8 cellular contexts compared by ENCODE assay signal in the genomic region with DNA sequence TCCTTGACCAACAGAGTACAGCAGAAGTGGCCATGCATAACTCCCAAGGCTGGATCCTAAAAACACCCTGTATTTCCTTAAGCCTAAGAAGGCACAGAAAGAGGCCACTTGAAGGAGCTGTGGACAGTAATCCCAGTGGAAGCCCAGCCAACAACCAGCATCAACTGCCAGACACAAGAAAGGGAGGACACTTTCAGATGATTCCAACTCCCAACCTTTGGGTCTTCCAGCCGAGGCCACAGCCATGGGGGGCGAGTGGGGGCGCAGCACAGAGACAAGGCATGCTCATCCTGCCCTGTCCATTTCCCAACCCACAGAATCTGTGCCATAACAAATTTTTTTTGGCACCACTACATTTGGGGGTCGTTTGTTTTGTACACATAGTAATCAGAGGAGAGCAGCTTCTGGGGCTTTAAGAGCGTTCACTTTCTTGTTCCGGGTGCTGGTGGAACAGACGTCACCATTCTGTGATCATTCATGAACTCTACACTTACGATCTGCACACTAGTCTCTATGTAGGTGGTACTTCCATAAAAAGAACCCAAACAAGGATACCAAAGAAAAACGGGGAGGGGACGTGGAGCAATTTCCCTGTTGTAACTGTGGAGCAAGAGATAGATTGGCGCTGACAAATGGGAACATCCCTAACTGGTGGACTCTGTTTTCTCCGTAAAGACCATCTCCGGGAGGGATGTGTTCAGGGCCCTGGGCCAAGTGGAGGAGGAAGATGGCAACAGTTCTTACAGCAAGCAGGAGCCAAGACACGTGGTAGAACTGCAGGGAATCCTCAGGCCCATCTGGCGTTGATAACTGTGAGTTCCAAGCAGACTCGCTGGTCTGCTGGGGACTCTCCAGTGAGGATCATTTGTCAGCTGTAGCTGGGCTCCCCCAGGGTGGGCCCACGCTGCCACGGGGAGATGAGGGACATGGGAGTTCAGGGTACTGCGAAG. TPM values are rescaled to one million over a fixed set of nuclear protein-coding genes. Genes with fewer than 3 reads are reported as not detected.
A peak's percentile ranks its signal among the peaks of the same experiment; 100 is the strongest.
DNase-seq lines count a peak whose midpoint lies in the region; ATAC-seq and TF ChIP-seq lines count a peak whose summit lies in the region.

No MANE protein-coding gene starts in this region.

- no peaks in the 10 kb centered on the region for H3K9me3 ChIP-seq in BE2C

- no peaks in the 10 kb centered on the region for H3K27me3 ChIP-seq in BE2C

- H3K9me3 Mint-ChIP-seq in activated naive CD8-positive, alpha-beta T cell treated with anti-CD3 and anti-CD28 coated beads, Interleukin-2, amount 50 U/mL, for 24 hours: no peaks in the 10 kb centered on the region
- no peaks in the 10 kb centered on the region for H3K9me3 Mint-ChIP-seq in stimulated activated naive CD8-positive, alpha-beta T cell treated with anti-CD3 and anti-CD28 coated beads, Interleukin-15, amount 100 ng/mL, for 72 hours

- no peaks in the 10 kb centered on the region; the same call in none of the 2 replicates for H3K4me1 ChIP-seq in BE2C

- TF ChIP-seq CTCF in BE2C (IDR thresholded peaks at IDR 0.05; ENCODE audit: low read depth, low read length): no peak
- no peak for TF ChIP-seq CTCF in RWPE1 (conservative IDR thresholded peaks at IDR 0.05; ENCODE audit: low read depth)
- no peak for TF ChIP-seq CTCF in fibroblast of villous mesenchyme (IDR thresholded peaks at IDR 0.05; ENCODE audit: insufficient read depth, low read depth, low read length)

- H3K36me3 Mint-ChIP-seq in activated naive CD8-positive, alpha-beta T cell treated with anti-CD3 and anti-CD28 coated beads, Interleukin-2, amount 50 U/mL, for 24 hours (ENCODE audit: low read depth): no peaks in the 10 kb centered on the region

- CTCF ChIA-PET in RWPE1 (lab: Yijun Ruan, JAX): interaction anchor here (0.5 to 1.2 kb wide), 11 partner anchors 37 to 499 kb away, joined by 3 to 8 read pairs (median 3); no protein-coding TSS in a partner anchor

- H3K4me3 Mint-ChIP-seq in activated naive CD8-positive, alpha-beta T cell treated with anti-CD3 and anti-CD28 coated beads, Interleukin-2, amount 50 U/mL, for 24 hours: no peak overlapping the region
- H3K4me3 Mint-ChIP-seq in stimulated activated naive CD8-positive, alpha-beta T cell treated with anti-CD3 and anti-CD28 coated beads, Interleukin-15, amount 100 ng/mL, for 72 hours: no peak overlapping the region

- H3K4me3 ChIP-seq in BE2C (ENCODE audit: low read depth, low read length) (no peak overlapping the region), fibroblast of villous mesenchyme (ENCODE audit: low read depth, low read length) (no peak overlapping the region)

- peak overlapping the region; percentile 39; the same call in 1 of the 2 replicates for H3K27ac ChIP-seq in RWPE1

- DNase-seq in BE2C: peak; percentile 44
- DNase-seq in RWPE1 (ENCODE audit: low spot score): no peak
- DNase-seq in fibroblast of villous mesenchyme (ENCODE audit: low read depth): peak; percentile 76
- DNase-seq in pons (ENCODE audit: low spot score): peak; percentile 35
- DNase-seq in amniotic stem cell (lab: John Stamatoyannopoulos, UW): no peak
- DNase-seq in kidney glomerular epithelial cell (lab: John Stamatoyannopoulos, UW): no peak
- DNase-seq in activated naive CD8-positive, alpha-beta T cell treated with anti-CD3 and anti-CD28 coated beads, Interleukin-2, amount 50 U/mL, for 24 hours: no peak
- DNase-seq in stimulated activated naive CD8-positive, alpha-beta T cell treated with anti-CD3 and anti-CD28 coated beads, Interleukin-15, amount 100 ng/mL, for 72 hours: no peak

- peaks cover 28% of the 10 kb centered on the region for H3K4me1 Mint-ChIP-seq in activated naive CD8-positive, alpha-beta T cell treated with anti-CD3 and anti-CD28 coated beads, Interleukin-2, amount 50 U/mL, for 24 hours
- peaks cover 27% of the 10 kb centered on the region for H3K4me1 Mint-ChIP-seq in stimulated activated naive CD8-positive, alpha-beta T cell treated with anti-CD3 and anti-CD28 coated beads, Interleukin-15, amount 100 ng/mL, for 72 hours

- POLR2A ChIA-PET in RWPE1 (lab: Yijun Ruan, JAX; ENCODE audit: low non-redundant PET): no interaction called here

- no peak for ATAC-seq in activated naive CD8-positive, alpha-beta T cell treated with anti-CD3 and anti-CD28 coated beads, Interleukin-2, amount 50 U/mL, for 24 hours
- ATAC-seq in stimulated activated naive CD8-positive, alpha-beta T cell treated with anti-CD3 and anti-CD28 coated beads, Interleukin-15, amount 100 ng/mL, for 72 hours: no peak

- no peaks in the 10 kb centered on the region for H3K36me3 ChIP-seq in BE2C

- peaks cover 19% of the 10 kb centered on the region for H3K27me3 Mint-ChIP-seq in activated naive CD8-positive, alpha-beta T cell treated with anti-CD3 and anti-CD28 coated beads, Interleukin-2, amount 50 U/mL, for 24 hours
- peaks cover 28% of the 10 kb centered on the region for H3K27me3 Mint-ChIP-seq in stimulated activated naive CD8-positive, alpha-beta T cell treated with anti-CD3 and anti-CD28 coated beads, Interleukin-15, amount 100 ng/mL, for 72 hours

- no peak overlapping the region for H3K27ac Mint-ChIP-seq in activated naive CD8-positive, alpha-beta T cell treated with anti-CD3 and anti-CD28 coated beads, Interleukin-2, amount 50 U/mL, for 24 hours
- no peak overlapping the region for H3K27ac Mint-ChIP-seq in stimulated activated naive CD8-positive, alpha-beta T cell treated with anti-CD3 and anti-CD28 coated beads, Interleukin-15, amount 100 ng/mL, for 72 hours

RNA-seq across cellular contexts. Expression of a gene that starts 5.9 kb away (rescaled TPM):
- 7.7 TPM for polyA plus RNA-seq in BE2C (2012; ENCODE audit: insufficient read depth, insufficient read length, low read depth)
- total RNA-seq in fibroblast of villous mesenchyme: 1.6 and 2.2 TPM in 2 replicates

Comparison
In these comparisons a context has a peak if more than half of its experiments do, and no peak if none do; other contexts are left out.
1. DNase-seq: peak in BE2C (single experiment), fibroblast of villous mesenchyme (single experiment) and pons (single experiment); none in RWPE1 (single experiment), amniotic stem cell (single experiment), kidney glomerular epithelial cell (single experiment), activated naive CD8-positive, alpha-beta T cell treated with anti-CD3 and anti-CD28 coated beads, Interleukin-2, amount 50 U/mL, for 24 hours (single experiment) and stimulated activated naive CD8-positive, alpha-beta T cell treated with anti-CD3 and anti-CD28 coated beads, Interleukin-15, amount 100 ng/mL, for 72 hours (0 of 2).